16 cellular contexts compared by ENCODE assay signal in genomic region chr2:31983762-31984467, GRCh38.
"Had no signal": no experiment of that assay in that cellular context is flagged by ENCODE, and none has a peak within 500 bp of the region (broad histone marks: within the 10 kb centered on the region; RNA-seq: fewer than 3 reads in every experiment).

No MANE protein-coding gene starts in this region.

- ATAC-seq: activated CD4-positive, alpha-beta T cell treated with anti-CD3 and anti-CD28 coated beads for 36 hours; activated T-cell treated with anti-CD3 and anti-CD28 coated beads, Interleukin-2, amount 50 U/mL, for 4 hours; left colon; naive thymus-derived CD4-positive, alpha-beta T cell; stimulated activated naive CD8-positive, alpha-beta T cell treated with anti-CD3 and anti-CD28 coated beads, Interleukin-15, Interleukin-2, amounts not matched to agents 100 U/mL and 50 U/mL, for 24 hours had no signal

- H3K27me3 ChIP-seq: breast epithelium, upper lobe of left lung had no signal

- FAIRE-seq: keratinocyte had no signal

- DNase-seq: activated CD4-positive, alpha-beta T cell treated with anti-CD3 and anti-CD28 coated beads for 36 hours; activated CD4-positive, alpha-beta T cell treated with anti-CD3 and anti-CD28 coated beads, Interleukin-2, amount 50 U/mL, for 48 hours; activated CD8-positive, alpha-beta memory T cell treated with anti-CD3 and anti-CD28 coated beads, Interleukin-2, amount 50 U/mL, for 48 hours; activated naive CD4-positive, alpha-beta T cell; activated naive CD8-positive, alpha-beta T cell treated with anti-CD3 and anti-CD28 coated beads, Interleukin-2, amount 10 ng/mL, durations not matched to agents 7 days and 5 days; activated T-cell treated with anti-CD3 and anti-CD28 coated beads, Interleukin-2, amount 50 U/mL, for 4 hours; amniotic stem cell; left colon; mesenchymal stem cell; naive thymus-derived CD4-positive, alpha-beta T cell; stimulated activated CD4-positive, alpha-beta T cell treated with anti-CD3 and anti-CD28 coated beads, Interleukin-4, amount 100 ng/mL, for 24 hours; stimulated activated naive CD8-positive, alpha-beta T cell treated with anti-CD3 and anti-CD28 coated beads, Interleukin-15, Interleukin-2, amounts not matched to agents 100 U/mL and 50 U/mL, for 24 hours; T-helper 9 cell had no signal

- H3K36me3 ChIP-seq: breast epithelium, upper lobe of left lung had no signal

- H3K4me1 ChIP-seq: breast epithelium had no signal

- H3K27ac ChIP-seq: breast epithelium, upper lobe of left lung had no signal

- H3K9me3 ChIP-seq: breast epithelium, upper lobe of left lung had no signal

- H3K4me3 ChIP-seq: breast epithelium, upper lobe of left lung had no signal
